Comparison of ENCODE assay signal across 1 cellular context in the genomic region with DNA sequence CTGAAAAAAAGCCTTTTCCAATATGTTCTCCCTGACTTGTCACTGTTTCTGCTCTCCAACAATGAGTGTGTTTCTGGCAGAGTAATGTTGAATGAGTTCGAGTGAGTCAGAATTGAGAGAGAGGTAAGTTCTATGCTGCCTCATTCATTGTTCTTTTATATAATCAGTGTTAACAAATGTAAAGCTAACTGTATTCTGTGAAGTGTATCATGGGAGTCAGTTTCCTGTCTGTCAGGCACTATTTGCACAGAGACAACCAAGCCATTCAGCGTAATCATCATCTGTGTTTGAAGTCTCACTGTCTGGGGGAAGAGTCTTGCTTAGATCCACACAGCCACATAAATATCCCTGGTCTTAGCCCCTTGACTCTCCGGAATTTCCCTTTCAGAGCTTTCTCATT.
TF ChIP-seq lines count a peak whose summit lies in the region.

No MANE protein-coding gene starts in this region.

TF ChIP-seq in HepG2, 621 proteins besides CTCF, POLR2A, EP300 and RAD21 (continued from another document and continues in another):
- TF ChIP-seq ZBTB43 (CRISPR knock-in tag; conservative IDR thresholded peaks at IDR 0.05) (peak; percentile 91), NFKBIZ (CRISPR knock-in tag; IDR thresholded peaks at IDR 0.05) (0 out of 2 replicates have a peak, but pooled peaks have one; percentile 35), MBD4 (IDR thresholded peaks at IDR 0.05; ENCODE audit: borderline replicate concordance, low read length) (0 out of 2 replicates have a peak, but pooled peaks have one; percentile 65), ZNF761 (CRISPR knock-in tag; conservative IDR thresholded peaks at IDR 0.05) (no peak), HDAC2 (CRISPR knock-in tag; IDR thresholded peaks at IDR 0.05) (peak; percentile 91), JARID2 (CRISPR knock-in tag; IDR thresholded peaks at IDR 0.05; ENCODE audit: insufficient replicate concordance) (no peak), MED1 (CRISPR knock-in tag; IDR thresholded peaks at IDR 0.05) (peak; percentile 86), BORCS8-MEF2B (CRISPR knock-in tag; IDR thresholded peaks at IDR 0.05) (no peak), SOX13 (IDR thresholded peaks at IDR 0.05) (peak; percentile 90), SOX13 (CRISPR knock-in tag; conservative IDR thresholded peaks at IDR 0.05 in 1 of 2, IDR thresholded peaks at IDR 0.05 in 1 of 2) (peak in 1 of 2 experiments; percentile 96; a peak in 2 of 4 replicates), SNAPC2 (CRISPR knock-in tag; IDR thresholded peaks at IDR 0.05) (peak; percentile 78; the same call in 1 of the 2 replicates), HMG20A (CRISPR knock-in tag; IDR thresholded peaks at IDR 0.05; ENCODE audit: borderline replicate concordance) (peak; percentile 93; the same call in 1 of the 2 replicates), MAFG (CRISPR knock-in tag; IDR thresholded peaks at IDR 0.05) (no peak), GPN1 (CRISPR knock-in tag; IDR thresholded peaks at IDR 0.05; ENCODE audit: borderline replicate concordance) (no peak), TP53 (CRISPR knock-in tag; conservative IDR thresholded peaks at IDR 0.05) (no peak), HOXA5 (CRISPR knock-in tag; IDR thresholded peaks at IDR 0.05) (no peak), SKI (IDR thresholded peaks at IDR 0.05; ENCODE audit: partially characterized antibody) (peak; percentile 80), ZNF501 (CRISPR knock-in tag; IDR thresholded peaks at IDR 0.05) (no peak), PRMT3 (CRISPR knock-in tag; IDR thresholded peaks at IDR 0.05; ENCODE audit: borderline replicate concordance, low read depth) (no peak), ZNF660 (CRISPR knock-in tag; IDR thresholded peaks at IDR 0.05; ENCODE audit: borderline replicate concordance, low read depth) (no peak), ESRRA (CRISPR knock-in tag; IDR thresholded peaks at IDR 0.05; ENCODE audit: low read depth) (no peak), ATF2 (CRISPR knock-in tag; IDR thresholded peaks at IDR 0.05) (no peak), MIER2 (CRISPR knock-in tag; IDR thresholded peaks at IDR 0.05) (peak; percentile 74; the same call in 1 of the 2 replicates), CENPX (CRISPR knock-in tag; IDR thresholded peaks at IDR 0.05) (no peak), ZNF616 (CRISPR knock-in tag; IDR thresholded peaks at IDR 0.05; ENCODE audit: low read depth) (no peak), TFAP4 (IDR thresholded peaks at IDR 0.05; ENCODE audit: borderline replicate concordance, low read depth) (peak; percentile 82; the same call in 1 of the 2 replicates), HDAC1 (CRISPR knock-in tag; IDR thresholded peaks at IDR 0.05) (peak; percentile 42), PRDM4 (CRISPR knock-in tag; IDR thresholded peaks at IDR 0.05; ENCODE audit: borderline replicate concordance) (no peak), FOXK1 (CRISPR knock-in tag; IDR thresholded peaks at IDR 0.05; ENCODE audit: borderline replicate concordance, low read depth) (peak; percentile 23; the same call in 1 of the 2 replicates), HMG20B (CRISPR knock-in tag; conservative IDR thresholded peaks at IDR 0.05) (0 out of 2 replicates have a peak, but pooled peaks have one; percentile 62), HNF4A (CRISPR knock-in tag; IDR thresholded peaks at IDR 0.05) (peak; percentile 29; the same call in 1 of the 2 replicates), RCOR2 (CRISPR knock-in tag; IDR thresholded peaks at IDR 0.05) (peak; percentile 89), SIX4 (CRISPR knock-in tag; IDR thresholded peaks at IDR 0.05) (peak; percentile 56; the same call in 1 of the 2 replicates), ZIK1 (CRISPR knock-in tag; IDR thresholded peaks at IDR 0.05; ENCODE audit: borderline replicate concordance, low read depth) (no peak), SKIL (CRISPR knock-in tag; IDR thresholded peaks at IDR 0.05; ENCODE audit: borderline replicate concordance) (peak; percentile 84), RFXANK (CRISPR knock-in tag; IDR thresholded peaks at IDR 0.05) (no peak), ZZZ3 (CRISPR knock-in tag; IDR thresholded peaks at IDR 0.05; ENCODE audit: borderline replicate concordance) (no peak), ZMAT3 (CRISPR knock-in tag; conservative IDR thresholded peaks at IDR 0.05) (0 out of 2 replicates have a peak, but pooled peaks have one; percentile 59), SMAD3 (CRISPR knock-in tag; IDR thresholded peaks at IDR 0.05) (peak; percentile 58; the same call in 1 of the 2 replicates), PAXIP1 (CRISPR knock-in tag; conservative IDR thresholded peaks at IDR 0.05) (peak; percentile 86), ZNF709 (CRISPR knock-in tag; IDR thresholded peaks at IDR 0.05) (0 out of 2 replicates have a peak, but pooled peaks have one; percentile 50), SPEN (CRISPR knock-in tag; IDR thresholded peaks at IDR 0.05; ENCODE audit: low read depth) (peak; percentile 31; the same call in 1 of the 2 replicates), MIER3 (CRISPR knock-in tag; IDR thresholded peaks at IDR 0.05; ENCODE audit: borderline replicate concordance) (peak; percentile 38; the same call in 1 of the 2 replicates), NR1H2 (CRISPR knock-in tag; IDR thresholded peaks at IDR 0.05; ENCODE audit: borderline replicate concordance, low read depth) (no peak), ZNF292 (CRISPR knock-in tag; IDR thresholded peaks at IDR 0.05; ENCODE audit: borderline replicate concordance, low read depth) (peak; percentile 80; the same call in 1 of the 2 replicates), ZNF556 (CRISPR knock-in tag; IDR thresholded peaks at IDR 0.05; ENCODE audit: borderline replicate concordance) (no peak), RELA (CRISPR knock-in tag; IDR thresholded peaks at IDR 0.05) (peak; percentile 84)
- TF ChIP-seq, protein P1, sequence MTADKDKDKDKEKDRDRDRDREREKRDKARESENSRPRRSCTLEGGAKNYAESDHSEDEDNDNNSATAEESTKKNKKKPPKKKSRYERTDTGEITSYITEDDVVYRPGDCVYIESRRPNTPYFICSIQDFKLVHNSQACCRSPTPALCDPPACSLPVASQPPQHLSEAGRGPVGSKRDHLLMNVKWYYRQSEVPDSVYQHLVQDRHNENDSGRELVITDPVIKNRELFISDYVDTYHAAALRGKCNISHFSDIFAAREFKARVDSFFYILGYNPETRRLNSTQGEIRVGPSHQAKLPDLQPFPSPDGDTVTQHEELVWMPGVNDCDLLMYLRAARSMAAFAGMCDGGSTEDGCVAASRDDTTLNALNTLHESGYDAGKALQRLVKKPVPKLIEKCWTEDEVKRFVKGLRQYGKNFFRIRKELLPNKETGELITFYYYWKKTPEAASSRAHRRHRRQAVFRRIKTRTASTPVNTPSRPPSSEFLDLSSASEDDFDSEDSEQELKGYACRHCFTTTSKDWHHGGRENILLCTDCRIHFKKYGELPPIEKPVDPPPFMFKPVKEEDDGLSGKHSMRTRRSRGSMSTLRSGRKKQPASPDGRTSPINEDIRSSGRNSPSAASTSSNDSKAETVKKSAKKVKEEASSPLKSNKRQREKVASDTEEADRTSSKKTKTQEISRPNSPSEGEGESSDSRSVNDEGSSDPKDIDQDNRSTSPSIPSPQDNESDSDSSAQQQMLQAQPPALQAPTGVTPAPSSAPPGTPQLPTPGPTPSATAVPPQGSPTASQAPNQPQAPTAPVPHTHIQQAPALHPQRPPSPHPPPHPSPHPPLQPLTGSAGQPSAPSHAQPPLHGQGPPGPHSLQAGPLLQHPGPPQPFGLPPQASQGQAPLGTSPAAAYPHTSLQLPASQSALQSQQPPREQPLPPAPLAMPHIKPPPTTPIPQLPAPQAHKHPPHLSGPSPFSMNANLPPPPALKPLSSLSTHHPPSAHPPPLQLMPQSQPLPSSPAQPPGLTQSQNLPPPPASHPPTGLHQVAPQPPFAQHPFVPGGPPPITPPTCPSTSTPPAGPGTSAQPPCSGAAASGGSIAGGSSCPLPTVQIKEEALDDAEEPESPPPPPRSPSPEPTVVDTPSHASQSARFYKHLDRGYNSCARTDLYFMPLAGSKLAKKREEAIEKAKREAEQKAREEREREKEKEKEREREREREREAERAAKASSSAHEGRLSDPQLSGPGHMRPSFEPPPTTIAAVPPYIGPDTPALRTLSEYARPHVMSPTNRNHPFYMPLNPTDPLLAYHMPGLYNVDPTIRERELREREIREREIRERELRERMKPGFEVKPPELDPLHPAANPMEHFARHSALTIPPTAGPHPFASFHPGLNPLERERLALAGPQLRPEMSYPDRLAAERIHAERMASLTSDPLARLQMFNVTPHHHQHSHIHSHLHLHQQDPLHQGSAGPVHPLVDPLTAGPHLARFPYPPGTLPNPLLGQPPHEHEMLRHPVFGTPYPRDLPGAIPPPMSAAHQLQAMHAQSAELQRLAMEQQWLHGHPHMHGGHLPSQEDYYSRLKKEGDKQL (CRISPR knock-in tag; IDR thresholded peaks at IDR 0.05; ENCODE audit: low read depth): peak; percentile 75; the same call in 1 of the 2 replicates
